In the genomic region with DNA sequence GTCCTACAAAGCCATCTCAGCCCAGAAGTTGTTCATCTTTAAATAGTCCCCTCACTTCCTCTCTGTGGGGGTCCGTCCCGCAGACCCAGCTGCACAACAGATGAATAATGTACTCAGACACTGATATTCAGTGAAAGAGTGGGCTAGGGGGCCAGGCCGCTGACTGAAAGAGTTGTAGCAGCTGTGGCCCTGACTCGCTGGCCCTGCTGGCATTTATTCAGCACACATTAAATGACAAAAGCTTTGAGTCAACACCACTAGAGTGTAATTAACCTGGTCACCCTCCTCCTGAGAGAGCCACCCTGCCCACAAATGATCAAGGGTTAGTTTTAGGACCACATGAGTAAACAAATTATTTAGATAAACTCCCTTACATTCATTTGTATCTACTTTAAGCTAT, we compare ENCODE assay signal across 1 cellular context.
TF ChIP-seq lines count a peak whose summit lies in the region.

No MANE protein-coding gene starts in this region.

TF ChIP-seq in GM23338, 12 proteins besides CTCF, POLR2A, EP300 and RAD21 (continued from another document):
- TF ChIP-seq, protein P1, sequence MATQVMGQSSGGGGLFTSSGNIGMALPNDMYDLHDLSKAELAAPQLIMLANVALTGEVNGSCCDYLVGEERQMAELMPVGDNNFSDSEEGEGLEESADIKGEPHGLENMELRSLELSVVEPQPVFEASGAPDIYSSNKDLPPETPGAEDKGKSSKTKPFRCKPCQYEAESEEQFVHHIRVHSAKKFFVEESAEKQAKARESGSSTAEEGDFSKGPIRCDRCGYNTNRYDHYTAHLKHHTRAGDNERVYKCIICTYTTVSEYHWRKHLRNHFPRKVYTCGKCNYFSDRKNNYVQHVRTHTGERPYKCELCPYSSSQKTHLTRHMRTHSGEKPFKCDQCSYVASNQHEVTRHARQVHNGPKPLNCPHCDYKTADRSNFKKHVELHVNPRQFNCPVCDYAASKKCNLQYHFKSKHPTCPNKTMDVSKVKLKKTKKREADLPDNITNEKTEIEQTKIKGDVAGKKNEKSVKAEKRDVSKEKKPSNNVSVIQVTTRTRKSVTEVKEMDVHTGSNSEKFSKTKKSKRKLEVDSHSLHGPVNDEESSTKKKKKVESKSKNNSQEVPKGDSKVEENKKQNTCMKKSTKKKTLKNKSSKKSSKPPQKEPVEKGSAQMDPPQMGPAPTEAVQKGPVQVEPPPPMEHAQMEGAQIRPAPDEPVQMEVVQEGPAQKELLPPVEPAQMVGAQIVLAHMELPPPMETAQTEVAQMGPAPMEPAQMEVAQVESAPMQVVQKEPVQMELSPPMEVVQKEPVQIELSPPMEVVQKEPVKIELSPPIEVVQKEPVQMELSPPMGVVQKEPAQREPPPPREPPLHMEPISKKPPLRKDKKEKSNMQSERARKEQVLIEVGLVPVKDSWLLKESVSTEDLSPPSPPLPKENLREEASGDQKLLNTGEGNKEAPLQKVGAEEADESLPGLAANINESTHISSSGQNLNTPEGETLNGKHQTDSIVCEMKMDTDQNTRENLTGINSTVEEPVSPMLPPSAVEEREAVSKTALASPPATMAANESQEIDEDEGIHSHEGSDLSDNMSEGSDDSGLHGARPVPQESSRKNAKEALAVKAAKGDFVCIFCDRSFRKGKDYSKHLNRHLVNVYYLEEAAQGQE (IDR thresholded peaks at IDR 0.05; ENCODE audit: unreplicated experiment): no peak
